Comparison of ENCODE assay signal across 14 cellular contexts in the genomic region with DNA sequence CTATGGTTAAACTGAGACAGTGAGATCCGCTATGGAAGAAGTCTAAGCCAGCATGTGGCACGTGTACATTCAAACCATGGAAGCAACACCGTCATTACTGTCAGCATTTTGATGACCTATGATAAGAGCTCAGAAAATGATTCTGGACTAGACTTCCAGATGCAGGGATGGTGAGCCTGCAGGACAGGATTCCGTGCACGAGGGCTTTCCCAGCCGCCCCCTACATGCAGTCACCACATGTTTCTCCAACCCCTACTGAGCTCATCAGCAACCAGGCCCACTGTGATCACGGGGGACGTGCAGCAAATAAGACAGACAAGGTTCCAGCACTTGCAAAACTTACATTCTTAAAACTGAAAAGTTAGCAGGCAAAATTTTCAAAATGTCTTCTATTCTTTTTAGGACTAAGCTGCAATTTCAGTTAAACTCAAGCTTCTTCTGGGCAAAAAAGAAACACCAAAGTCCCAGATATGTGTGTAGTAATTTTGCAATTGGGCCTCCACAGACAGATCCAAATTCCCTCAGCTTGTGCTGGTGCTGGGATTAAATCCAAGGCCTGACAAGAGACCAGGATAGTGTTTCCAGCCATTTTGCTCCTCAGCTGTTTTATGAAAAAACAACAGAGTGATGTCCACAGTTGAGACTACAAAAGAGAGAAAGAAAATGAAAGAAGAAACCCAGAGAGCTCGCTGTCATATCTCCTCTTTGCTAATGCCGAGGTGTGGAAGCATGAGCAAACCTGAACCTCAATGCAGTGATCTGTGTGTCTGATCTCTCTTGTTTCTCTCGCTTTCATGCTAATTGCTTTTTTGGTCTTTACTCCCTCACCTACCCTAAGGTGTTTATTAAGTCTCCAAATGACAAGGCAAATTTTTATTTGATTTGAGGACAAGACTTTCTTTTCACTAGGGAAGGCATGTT.
DNase-seq lines count a peak whose midpoint lies in the region; ATAC-seq and TF ChIP-seq lines count a peak whose summit lies in the region.
"Had no signal": no experiment of that assay in that cellular context is flagged by ENCODE, and none has a peak within 500 bp of the region (broad histone marks: within the 10 kb centered on the region; RNA-seq: fewer than 3 reads in every experiment).

No MANE protein-coding gene starts in this region.

- no peak overlapping the region for H2AFZ ChIP-seq in ACC112 (ENCODE audit: low read length, unreplicated experiment)

- intact Hi-C loops in Right ventricle myocardium superior (cut with DNase I), result no loop called here
- intact Hi-C loops in sciatic nerve (cut with DNase I), result no loop called here

- peaks cover 52% of the 10 kb centered on the region for H3K79me2 ChIP-seq in ACC112 (ENCODE audit: control insufficient read depth, insufficient read depth, low read length, unreplicated experiment)

- H3K36me3 ChIP-seq in ACC112 (ENCODE audit: insufficient read depth, low read length) (peaks cover 18% of the 10 kb centered on the region; the same call in 1 of the 2 replicates), SJSA1 (peaks cover 38% of the 10 kb centered on the region)

- peaks cover 53% of the 10 kb centered on the region for H3K4me1 ChIP-seq in ACC112 (ENCODE audit: control insufficient read depth, insufficient read depth, low read length, unreplicated experiment)
- H3K4me1 ChIP-seq in SJSA1 (replicated peaks), result peaks cover 65% of the 10 kb centered on the region

- DNase-seq in SJSA1 (ENCODE audit: low read depth in 1 of 2, low spot score in 2 of 2) (no peak), Right ventricle myocardium superior (no peak), sciatic nerve (ENCODE audit: low spot score) (no peak), KG1 (lab: John Stamatoyannopoulos, UW) (no peak), caudate nucleus (lab: John Stamatoyannopoulos, UW) (no peak), cerebellar nuclear complex (lab: John Stamatoyannopoulos, UW) (no peak), omental fat pad (ENCODE audit: low spot score) (no peak)
- DNase-seq: activated naive CD4-positive, alpha-beta T cell treated with anti-CD3 and anti-CD28 coated beads, Interleukin-2, amount 10 ng/mL, durations not matched to agents 7 days and 5 days; DMS153; NCI-H187 treated with DMSO at 0.1 percent for 48 hours; NCI-H774; SHP77; small intestine had no signal

- H3K27ac ChIP-seq in ACC112 (ENCODE audit: low read depth, low read length) (peak overlapping the region; percentile 37), SJSA1 (peak overlapping the region; percentile 53), caudate nucleus (ENCODE audit: low read depth, low read length) (no peak overlapping the region)

- ATAC-seq in Right ventricle myocardium superior (ENCODE audit: poor library complexity) (peak; percentile 43), sciatic nerve (peak; percentile 22), omental fat pad (ENCODE audit: low FRiP score) (no peak)

- no peak for TF ChIP-seq CTCF in omental fat pad (IDR thresholded peaks at IDR 0.05)

- H3K27me3 ChIP-seq in ACC112 (ENCODE audit: insufficient read depth, low read length) (no peaks in the 10 kb centered on the region), SJSA1 (replicated peaks) (no peaks in the 10 kb centered on the region)

- no peaks in the 10 kb centered on the region for H3K9me3 ChIP-seq in SJSA1 (replicated peaks)

- H3K4me3 ChIP-seq in ACC112 (ENCODE audit: low read depth, low read length) (peak overlapping the region; percentile 24; the same call in 1 of the 2 replicates), SJSA1 (no peak overlapping the region)
